Comparison of ENCODE assay signal across 16 cellular contexts in genomic region chr2:165018207-165018606, GRCh38.
A peak's percentile ranks its signal among the peaks of the same experiment; 100 is the strongest.
DNase-seq lines count a peak whose midpoint lies in the region; ATAC-seq and TF ChIP-seq lines count a peak whose summit lies in the region.
"Had no signal": no experiment of that assay in that cellular context is flagged by ENCODE, and none has a peak within 500 bp of the region (broad histone marks: within the 10 kb centered on the region; RNA-seq: fewer than 3 reads in every experiment).

No MANE protein-coding gene starts in this region.

- H3K4me1 ChIP-seq in SK-N-SH (ENCODE audit: control insufficient read depth in 1 of 2, insufficient read depth in 2 of 2, low read depth in 1 of 2, low read length in 1 of 2) (peaks cover 0 to 5% of the 10 kb centered on the region in 2 experiments; a peak in 2 of 4 replicates), OCI-LY7 (ENCODE audit: insufficient read depth, low read length, poor library complexity, severe bottlenecking) (peaks cover 5% of the 10 kb centered on the region), iPS-20b (ENCODE audit: insufficient read depth, low read length) (peaks cover 7% of the 10 kb centered on the region; the same call in 1 of the 2 replicates), aorta (ENCODE audit: control insufficient read depth in 1 of 2, insufficient read depth in 2 of 2, low read length in 2 of 2) (no peaks in the 10 kb centered on the region)
- no peaks in the 10 kb centered on the region for H3K4me1 ChIP-seq in effector memory CD4-positive, alpha-beta T cell (ENCODE audit: control insufficient read depth, insufficient read depth, low read length, poor library complexity, severe bottlenecking)
- H3K4me1 ChIP-seq: A549 had no signal

- H3K27me3 ChIP-seq in SK-N-SH (ENCODE audit: insufficient read depth) (no peaks in the 10 kb centered on the region), iPS-20b (ENCODE audit: insufficient read depth, low read length) (no peaks in the 10 kb centered on the region), aorta (ENCODE audit: control insufficient read depth in 1 of 2, insufficient read depth in 2 of 2, low read length in 1 of 2) (no peaks in the 10 kb centered on the region)
- no peaks in the 10 kb centered on the region for H3K27me3 ChIP-seq in effector memory CD4-positive, alpha-beta T cell (replicated peaks; ENCODE audit: control insufficient read depth, insufficient read depth, low read length, poor library complexity, severe bottlenecking)
- H3K27me3 ChIP-seq: heart right ventricle had no signal

- CTCF ChIA-PET in SK-N-SH (lab: Yijun Ruan, JAX) (interaction anchor here (0.9 to 7.5 kb wide), 13 partner anchors 11 to 276 kb away, joined by 3 to 300 read pairs (median 11); partner anchors contain the start of genes SCN2A and SCN3A), OCI-LY7 (lab: Charles Lee; ENCODE audit: unreplicated experiment) (interaction anchor here (0.9 to 1.0 kb wide), 2 partner anchors 9 to 186 kb away, joined by 3 to 6 read pairs; partner anchors contain the start of gene SCN3A)

- POLR2A ChIA-PET in SK-N-SH (lab: Yijun Ruan, JAX) (interaction anchor here (1.6 kb wide), 1 partner anchor 50 kb away, joined by 4 read pairs; no protein-coding TSS in a partner anchor), OCI-LY7 (lab: Charles Lee) (interaction anchor here (0.7 to 0.9 kb wide), 5 partner anchors 51 to 284 kb away, joined by 3 to 5 read pairs (median 3); partner anchors contain the start of gene SCN3A)

- BruUV-seq in OCI-LY7 (replicated peaks; lab: Mats Ljungman, UMichigan): no TSS peak

- no peak overlapping the region for H3K4me2 ChIP-seq in SK-N-SH
- no peak overlapping the region for H3K4me2 ChIP-seq in OCI-LY7 (ENCODE audit: low read length)
- H3K4me2 ChIP-seq: A549 had no signal

- 70% methylated on average over 6 of the region's 6 CpGs for WGBS in SK-N-SH (ENCODE audit: low lambda C conversion rate)
- WGBS in aorta, 2 donors: 24 to 28% methylated on average over 6 of the region's 6 CpGs
- 43 to 49% methylated on average over 6 of the region's 6 CpGs for WGBS in lower leg skin, 2 donors

- H3K4me3 ChIP-seq in SK-N-SH (ENCODE audit: low read depth in 2 of 2, low read length in 1 of 2) (no peak overlapping the region), OCI-LY7 (ENCODE audit: low read depth, low read length, poor library complexity, severe bottlenecking) (no peak overlapping the region), iPS-20b (ENCODE audit: low read length) (peak overlapping the region; percentile 32), aorta (ENCODE audit: low read length in 2 of 2) (no peak overlapping the region), lower leg skin (ENCODE audit: low read depth, poor library complexity, severe bottlenecking) (no peak overlapping the region)
- H3K4me3 ChIP-seq in effector memory CD4-positive, alpha-beta T cell (ENCODE audit: insufficient read depth, low read depth, low read length, poor library complexity, severe bottlenecking): no peak overlapping the region
- H3K4me3 ChIP-seq: A549, heart right ventricle, lung had no signal

- H3K79me2 ChIP-seq in SK-N-SH (ENCODE audit: insufficient read depth) (no peaks in the 10 kb centered on the region), OCI-LY7 (ENCODE audit: insufficient read depth, low read depth, low read length) (no peaks in the 10 kb centered on the region)

- TF ChIP-seq POLR2A in lower leg skin (IDR thresholded peaks at IDR 0.05): no peak

- no peaks in the 10 kb centered on the region for H4K20me1 ChIP-seq in SK-N-SH (ENCODE audit: insufficient read depth)
- H4K20me1 ChIP-seq in OCI-LY7 (ENCODE audit: insufficient read depth, low read length): no peaks in the 10 kb centered on the region

- no peak overlapping the region for H2AFZ ChIP-seq in SK-N-SH (ENCODE audit: low read depth)
- H2AFZ ChIP-seq in OCI-LY7 (ENCODE audit: low read length): no peak overlapping the region

- DNase-seq in SK-N-SH (peak; percentile 12), OCI-LY7 (ENCODE audit: low spot score) (peak; percentile 4), aorta (no peak), lower leg skin (ENCODE audit: low spot score in 2 of 2) (no peak), DMS79 (lab: John Stamatoyannopoulos, UW) (no peak)
- DNase-seq in effector memory CD4-positive, alpha-beta T cell: no peak
- DNase-seq: activated CD4-positive, alpha-beta T cell treated with anti-CD3 and anti-CD28 coated beads, Interleukin-2, amount 10 ng/mL, durations not matched to agents 7 days and 5 days; heart right ventricle; NCI-H187 treated with DMSO at 0.1 percent for 48 hours; T-helper 17 cell had no signal

- H3K27ac ChIP-seq in SK-N-SH (ENCODE audit: low read depth in 2 of 2, low read length in 1 of 2) (no peak overlapping the region), OCI-LY7 (ENCODE audit: low read depth, low read length, poor library complexity, severe bottlenecking) (no peak overlapping the region), iPS-20b (ENCODE audit: low read length) (no peak overlapping the region), aorta (ENCODE audit: low read depth in 1 of 2, low read length in 2 of 2) (no peak overlapping the region)
- no peak overlapping the region for H3K27ac ChIP-seq in effector memory CD4-positive, alpha-beta T cell (ENCODE audit: insufficient read depth, low read length, poor library complexity, severe bottlenecking)
- H3K27ac ChIP-seq: A549, epithelial cell of prostate, heart right ventricle had no signal

- H3K9ac ChIP-seq in SK-N-SH: no peak overlapping the region
- no peak overlapping the region for H3K9ac ChIP-seq in iPS-20b (ENCODE audit: low read depth, low read length)

- no peak for TF ChIP-seq EP300 in SK-N-SH (IDR thresholded peaks at IDR 0.05; ENCODE audit: borderline replicate concordance in 1 of 2, low read depth in 1 of 2, low read length in 1 of 2)

- no peak for ATAC-seq in SK-N-SH treated with all-trans-retinoic acid at 6 μM for 48 hours
- ATAC-seq in aorta (ENCODE audit: low FRiP score): peak; percentile 47
- ATAC-seq: heart right ventricle, Panc1, T-helper 17 cell had no signal

- H3K9me3 ChIP-seq in SK-N-SH: no peaks in the 10 kb centered on the region
- no peaks in the 10 kb centered on the region for H3K9me3 ChIP-seq in OCI-LY7 (ENCODE audit: low read length)
- H3K9me3 ChIP-seq in iPS-20b (ENCODE audit: insufficient read depth, low read depth, low read length): no peaks in the 10 kb centered on the region
- H3K9me3 ChIP-seq in aorta (ENCODE audit: control insufficient read depth, low read length): no peaks in the 10 kb centered on the region
- H3K9me3 ChIP-seq in effector memory CD4-positive, alpha-beta T cell (ENCODE audit: control insufficient read depth, low read length): no peaks in the 10 kb centered on the region
- H3K9me3 ChIP-seq: A549, heart right ventricle had no signal

- no peak for TF ChIP-seq RAD21 in SK-N-SH (IDR thresholded peaks at IDR 0.05; ENCODE audit: low read length)

- no peaks in the 10 kb centered on the region for H3K36me3 ChIP-seq in SK-N-SH (replicated peaks in 1 of 2; ENCODE audit: control insufficient read depth in 1 of 2, insufficient read depth in 2 of 2, low read length in 1 of 2)
- no peaks in the 10 kb centered on the region for H3K36me3 ChIP-seq in OCI-LY7 (ENCODE audit: insufficient read depth, low read length)
- no peaks in the 10 kb centered on the region for H3K36me3 ChIP-seq in iPS-20b (ENCODE audit: insufficient read depth, low read depth, low read length)
- no peaks in the 10 kb centered on the region for H3K36me3 ChIP-seq in aorta (ENCODE audit: control insufficient read depth in 1 of 2, insufficient read depth in 2 of 2, low read length in 1 of 2)
- H3K36me3 ChIP-seq in effector memory CD4-positive, alpha-beta T cell (ENCODE audit: control insufficient read depth, insufficient read depth, low read length): no peaks in the 10 kb centered on the region
- H3K36me3 ChIP-seq: heart right ventricle had no signal

- no peaks in the 10 kb centered on the region for H3F3A ChIP-seq in SK-N-SH (replicated peaks; ENCODE audit: insufficient read depth)

- H3K9me2 ChIP-seq in SK-N-SH (no peaks in the 10 kb centered on the region), OCI-LY7 (ENCODE audit: insufficient read depth, low read length) (no peaks in the 10 kb centered on the region)

- TF ChIP-seq CTCF in SK-N-SH (IDR thresholded peaks at IDR 0.05): no peak
- no peak for TF ChIP-seq CTCF in OCI-LY7 (conservative IDR thresholded peaks at IDR 0.05; ENCODE audit: low read length)
- TF ChIP-seq CTCF in lower leg skin (IDR thresholded peaks at IDR 0.05): no peak

- intact Hi-C loops in OCI-LY7 (cut with micrococcal nuclease; ENCODE audit: unreplicated experiment) (loop anchor here (5.0 kb wide), 2 partner anchors 274 to 281 kb away; no protein-coding TSS in a partner anchor), aorta (cut with DNase I) (loop anchor here (5.0 kb wide), 3 partner anchors 179 to 274 kb away; partner anchors contain the start of gene SCN3A (in 1 of the 2)), lower leg skin (cut with DNase I; ENCODE audit: low total_unique reads) (loop anchor here (10.0 kb wide), 1 partner anchor 187 kb away; the partner anchor contains the start of gene SCN3A)

TF ChIP-seq in SK-N-SH, 30 proteins besides CTCF, POLR2A, EP300 and RAD21 (continues in another document):
- TF ChIP-seq FOXJ3 (CRISPR knock-in tag; IDR thresholded peaks at IDR 0.05): no peak

TF ChIP-seq in SK-N-SH treated with all-trans-retinoic acid at 6 μM for 48 hours, 23 proteins besides CTCF, POLR2A, EP300 and RAD21:
- TF ChIP-seq ZC3H10 (CRISPR knock-in tag; IDR thresholded peaks at IDR 0.05): no peak

Comparison
In these comparisons a context has a peak if more than half of its experiments do, and no peak if none do; other contexts are left out.
1. DNase-seq: peak in SK-N-SH (single experiment) and OCI-LY7 (single experiment); none in aorta (0 of 2), lower leg skin (0 of 2), effector memory CD4-positive, alpha-beta T cell (0 of 3) and DMS79 (single experiment).